In the genomic region with DNA sequence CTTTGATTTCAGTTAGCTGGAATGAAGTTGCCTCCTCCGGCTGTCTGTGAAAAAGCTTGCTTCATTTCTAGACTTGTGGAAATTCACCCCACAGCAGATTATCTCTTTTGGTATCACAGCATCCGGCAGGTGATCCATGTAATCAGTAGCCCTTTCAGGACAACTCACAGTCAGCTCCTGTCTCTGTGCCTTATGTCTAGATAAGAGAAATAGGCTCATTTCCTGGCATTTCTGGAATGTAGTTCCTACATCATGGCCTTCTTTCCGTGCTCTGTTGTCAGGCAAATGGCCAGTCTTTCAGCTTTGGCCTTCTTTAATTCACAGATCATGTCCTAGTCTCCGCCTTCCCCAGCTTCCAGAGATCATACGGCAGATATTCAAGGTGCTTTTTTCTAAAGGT, we compare ENCODE assay signal across 1 cellular context.
TF ChIP-seq lines count a peak whose summit lies in the region.

No MANE protein-coding gene starts in this region.

TF ChIP-seq in WTC11, 78 proteins besides CTCF, POLR2A, EP300 and RAD21 (continued from another document):
- TF ChIP-seq, protein P1, sequence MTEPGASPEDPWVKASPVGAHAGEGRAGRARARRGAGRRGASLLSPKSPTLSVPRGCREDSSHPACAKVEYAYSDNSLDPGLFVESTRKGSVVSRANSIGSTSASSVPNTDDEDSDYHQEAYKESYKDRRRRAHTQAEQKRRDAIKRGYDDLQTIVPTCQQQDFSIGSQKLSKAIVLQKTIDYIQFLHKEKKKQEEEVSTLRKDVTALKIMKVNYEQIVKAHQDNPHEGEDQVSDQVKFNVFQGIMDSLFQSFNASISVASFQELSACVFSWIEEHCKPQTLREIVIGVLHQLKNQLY (CRISPR knock-in tag; IDR thresholded peaks at IDR 0.05), result no peak
- TF ChIP-seq ZNF232 (CRISPR knock-in tag; IDR thresholded peaks at IDR 0.05) (no peak), NFE2L1 (CRISPR knock-in tag; IDR thresholded peaks at IDR 0.05) (no peak), ZNF219 (CRISPR knock-in tag; IDR thresholded peaks at IDR 0.05; ENCODE audit: borderline replicate concordance) (no peak)
- TF ChIP-seq, protein P2, sequence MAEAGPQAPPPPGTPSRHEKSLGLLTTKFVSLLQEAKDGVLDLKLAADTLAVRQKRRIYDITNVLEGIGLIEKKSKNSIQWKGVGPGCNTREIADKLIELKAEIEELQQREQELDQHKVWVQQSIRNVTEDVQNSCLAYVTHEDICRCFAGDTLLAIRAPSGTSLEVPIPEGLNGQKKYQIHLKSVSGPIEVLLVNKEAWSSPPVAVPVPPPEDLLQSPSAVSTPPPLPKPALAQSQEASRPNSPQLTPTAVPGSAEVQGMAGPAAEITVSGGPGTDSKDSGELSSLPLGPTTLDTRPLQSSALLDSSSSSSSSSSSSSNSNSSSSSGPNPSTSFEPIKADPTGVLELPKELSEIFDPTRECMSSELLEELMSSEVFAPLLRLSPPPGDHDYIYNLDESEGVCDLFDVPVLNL (CRISPR knock-in tag; IDR thresholded peaks at IDR 0.05; ENCODE audit: borderline replicate concordance, low read depth), result no peak
- TF ChIP-seq, protein P3, sequence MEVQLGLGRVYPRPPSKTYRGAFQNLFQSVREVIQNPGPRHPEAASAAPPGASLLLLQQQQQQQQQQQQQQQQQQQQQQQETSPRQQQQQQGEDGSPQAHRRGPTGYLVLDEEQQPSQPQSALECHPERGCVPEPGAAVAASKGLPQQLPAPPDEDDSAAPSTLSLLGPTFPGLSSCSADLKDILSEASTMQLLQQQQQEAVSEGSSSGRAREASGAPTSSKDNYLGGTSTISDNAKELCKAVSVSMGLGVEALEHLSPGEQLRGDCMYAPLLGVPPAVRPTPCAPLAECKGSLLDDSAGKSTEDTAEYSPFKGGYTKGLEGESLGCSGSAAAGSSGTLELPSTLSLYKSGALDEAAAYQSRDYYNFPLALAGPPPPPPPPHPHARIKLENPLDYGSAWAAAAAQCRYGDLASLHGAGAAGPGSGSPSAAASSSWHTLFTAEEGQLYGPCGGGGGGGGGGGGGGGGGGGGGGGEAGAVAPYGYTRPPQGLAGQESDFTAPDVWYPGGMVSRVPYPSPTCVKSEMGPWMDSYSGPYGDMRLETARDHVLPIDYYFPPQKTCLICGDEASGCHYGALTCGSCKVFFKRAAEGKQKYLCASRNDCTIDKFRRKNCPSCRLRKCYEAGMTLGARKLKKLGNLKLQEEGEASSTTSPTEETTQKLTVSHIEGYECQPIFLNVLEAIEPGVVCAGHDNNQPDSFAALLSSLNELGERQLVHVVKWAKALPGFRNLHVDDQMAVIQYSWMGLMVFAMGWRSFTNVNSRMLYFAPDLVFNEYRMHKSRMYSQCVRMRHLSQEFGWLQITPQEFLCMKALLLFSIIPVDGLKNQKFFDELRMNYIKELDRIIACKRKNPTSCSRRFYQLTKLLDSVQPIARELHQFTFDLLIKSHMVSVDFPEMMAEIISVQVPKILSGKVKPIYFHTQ (CRISPR knock-in tag; IDR thresholded peaks at IDR 0.05), result no peak
- TF ChIP-seq, protein P4, sequence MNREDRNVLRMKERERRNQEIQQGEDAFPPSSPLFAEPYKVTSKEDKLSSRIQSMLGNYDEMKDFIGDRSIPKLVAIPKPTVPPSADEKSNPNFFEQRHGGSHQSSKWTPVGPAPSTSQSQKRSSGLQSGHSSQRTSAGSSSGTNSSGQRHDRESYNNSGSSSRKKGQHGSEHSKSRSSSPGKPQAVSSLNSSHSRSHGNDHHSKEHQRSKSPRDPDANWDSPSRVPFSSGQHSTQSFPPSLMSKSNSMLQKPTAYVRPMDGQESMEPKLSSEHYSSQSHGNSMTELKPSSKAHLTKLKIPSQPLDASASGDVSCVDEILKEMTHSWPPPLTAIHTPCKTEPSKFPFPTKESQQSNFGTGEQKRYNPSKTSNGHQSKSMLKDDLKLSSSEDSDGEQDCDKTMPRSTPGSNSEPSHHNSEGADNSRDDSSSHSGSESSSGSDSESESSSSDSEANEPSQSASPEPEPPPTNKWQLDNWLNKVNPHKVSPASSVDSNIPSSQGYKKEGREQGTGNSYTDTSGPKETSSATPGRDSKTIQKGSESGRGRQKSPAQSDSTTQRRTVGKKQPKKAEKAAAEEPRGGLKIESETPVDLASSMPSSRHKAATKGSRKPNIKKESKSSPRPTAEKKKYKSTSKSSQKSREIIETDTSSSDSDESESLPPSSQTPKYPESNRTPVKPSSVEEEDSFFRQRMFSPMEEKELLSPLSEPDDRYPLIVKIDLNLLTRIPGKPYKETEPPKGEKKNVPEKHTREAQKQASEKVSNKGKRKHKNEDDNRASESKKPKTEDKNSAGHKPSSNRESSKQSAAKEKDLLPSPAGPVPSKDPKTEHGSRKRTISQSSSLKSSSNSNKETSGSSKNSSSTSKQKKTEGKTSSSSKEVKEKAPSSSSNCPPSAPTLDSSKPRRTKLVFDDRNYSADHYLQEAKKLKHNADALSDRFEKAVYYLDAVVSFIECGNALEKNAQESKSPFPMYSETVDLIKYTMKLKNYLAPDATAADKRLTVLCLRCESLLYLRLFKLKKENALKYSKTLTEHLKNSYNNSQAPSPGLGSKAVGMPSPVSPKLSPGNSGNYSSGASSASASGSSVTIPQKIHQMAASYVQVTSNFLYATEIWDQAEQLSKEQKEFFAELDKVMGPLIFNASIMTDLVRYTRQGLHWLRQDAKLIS (CRISPR knock-in tag; IDR thresholded peaks at IDR 0.05; ENCODE audit: borderline replicate concordance), result no peak
TF ChIP-seq in WTC11: peak in this region for 0.
